21 cellular contexts compared by ENCODE assay signal in genomic region chr4:80195441-80196139, GRCh38. TPM values are rescaled to one million over a fixed set of nuclear protein-coding genes. Genes with fewer than 3 reads are reported as not detected.
DNase-seq lines count a peak whose midpoint lies in the region; ATAC-seq and TF ChIP-seq lines count a peak whose summit lies in the region.
"Had no signal": no experiment of that assay in that cellular context is flagged by ENCODE, and none has a peak within 500 bp of the region (broad histone marks: within the 10 kb centered on the region; RNA-seq: fewer than 3 reads in every experiment).

No MANE protein-coding gene starts in this region.

- H3K9ac ChIP-seq in SK-N-MC (ENCODE audit: insufficient read length) (no peak overlapping the region), neural progenitor cell (no peak overlapping the region)

- no peak overlapping the region; the same call in 2 of the 3 replicates for H3K4me3 Mint-ChIP-seq in GM23338
- peak overlapping the region; percentile 79 for H3K4me3 Mint-ChIP-seq in neural progenitor cell

- H3K36me3 ChIP-seq in GM23338 (ENCODE audit: insufficient read depth) (no peaks in the 10 kb centered on the region), SK-N-MC (ENCODE audit: insufficient read depth, low read length) (no peaks in the 10 kb centered on the region), neural progenitor cell (no peaks in the 10 kb centered on the region)
- H3K36me3 ChIP-seq in effector memory CD4-positive, alpha-beta T cell (ENCODE audit: control insufficient read depth, insufficient read depth, low read length), result no peaks in the 10 kb centered on the region
- H3K36me3 ChIP-seq: ascending aorta, BE2C, colonic mucosa, transverse colon had no signal

- peaks cover 29% of the 10 kb centered on the region for H3K4me1 ChIP-seq in GM23338 (ENCODE audit: insufficient read depth)
- H3K4me1 ChIP-seq in effector memory CD4-positive, alpha-beta T cell (ENCODE audit: control insufficient read depth, insufficient read depth, low read length, poor library complexity, severe bottlenecking), result peaks cover 11% of the 10 kb centered on the region
- peaks cover 28% of the 10 kb centered on the region for H3K4me1 ChIP-seq in neural progenitor cell
- H3K4me1 ChIP-seq: BE2C, colonic mucosa had no signal

- H4K20me1 ChIP-seq in GM23338 (replicated peaks; ENCODE audit: insufficient read depth), result peaks cover 72% of the 10 kb centered on the region
- peaks cover 91% of the 10 kb centered on the region for H4K20me1 ChIP-seq in neural progenitor cell (ENCODE audit: low read depth)

- H3K27ac ChIP-seq in GM23338 (ENCODE audit: low read depth) (no peak overlapping the region), SK-N-MC (no peak overlapping the region), neural progenitor cell (no peak overlapping the region)
- H3K27ac ChIP-seq in effector memory CD4-positive, alpha-beta T cell (ENCODE audit: insufficient read depth, low read length, poor library complexity, severe bottlenecking), result no peak overlapping the region
- H3K27ac ChIP-seq: ascending aorta, colonic mucosa, gastroesophageal sphincter, transverse colon had no signal

- H3K36me3 Mint-ChIP-seq in GM23338 (ENCODE audit: low read depth) (no peaks in the 10 kb centered on the region; the same call in 2 of the 3 replicates), neural progenitor cell (no peaks in the 10 kb centered on the region)

- H3K9me2 ChIP-seq in GM23338 (ENCODE audit: insufficient read depth), result no peaks in the 10 kb centered on the region

- H3K27me3 ChIP-seq in GM23338 (ENCODE audit: insufficient read depth) (peaks cover 100% of the 10 kb centered on the region), neural progenitor cell (peaks cover 100% of the 10 kb centered on the region)
- no peaks in the 10 kb centered on the region for H3K27me3 ChIP-seq in effector memory CD4-positive, alpha-beta T cell (replicated peaks; ENCODE audit: control insufficient read depth, insufficient read depth, low read length, poor library complexity, severe bottlenecking)
- H3K27me3 ChIP-seq: gastroesophageal sphincter had no signal

- H3K9me3 Mint-ChIP-seq in GM23338, result no peaks in the 10 kb centered on the region; the same call in 2 of the 3 replicates
- H3K9me3 Mint-ChIP-seq in neural progenitor cell, result peaks cover 2% of the 10 kb centered on the region
- H3K9me3 Mint-ChIP-seq: nephron had no signal

- H3K4me2 ChIP-seq in GM23338 (peak overlapping the region; percentile 78; the same call in 1 of the 2 replicates), neural progenitor cell (peak overlapping the region; percentile 77)

- H3K4me1 Mint-ChIP-seq in GM23338 (peaks cover 23% of the 10 kb centered on the region), neural progenitor cell (peaks cover 28% of the 10 kb centered on the region)

- H3K4me3 ChIP-seq in GM23338 (no peak overlapping the region), SK-N-MC (peak overlapping the region; percentile 77), neural progenitor cell (no peak overlapping the region)
- H3K4me3 ChIP-seq in effector memory CD4-positive, alpha-beta T cell (ENCODE audit: insufficient read depth, low read depth, low read length, poor library complexity, severe bottlenecking), result peak overlapping the region; percentile 27
- H3K4me3 ChIP-seq: ascending aorta, colonic mucosa, gastroesophageal sphincter, transverse colon had no signal

- ATAC-seq in GM23338, result no peak
- ATAC-seq in GM19324 (IDR thresholded peaks at IDR 0.05; ENCODE audit: low FRiP score, unreplicated experiment), result no peak
- ATAC-seq: gastroesophageal sphincter, HCT116 had no signal

- H3K27me3 Mint-ChIP-seq in GM23338 (ENCODE audit: insufficient read depth, low read depth, poor library complexity) (peaks cover 100% of the 10 kb centered on the region), neural progenitor cell (ENCODE audit: insufficient read depth, low read depth) (peaks cover 91% of the 10 kb centered on the region)

- DNase-seq in GM23338 (ENCODE audit: low spot score) (no peak), SK-N-MC (ENCODE audit: low read depth, low spot score) (no peak), neural progenitor cell (ENCODE audit: low spot score) (no peak), NCI-H1105 (lab: John Stamatoyannopoulos, UW) (no peak), NCI-H524 treated with DMSO at 0.1 percent for 48 hours (lab: John Stamatoyannopoulos, UW) (no peak), NCI-H1105 treated with DMSO at 0.1 percent for 48 hours (lab: John Stamatoyannopoulos, UW) (no peak)
- DNase-seq in effector memory CD4-positive, alpha-beta T cell, result no peak
- DNase-seq: activated CD4-positive, alpha-beta T cell treated with anti-CD3 and anti-CD28 coated beads for 4 hours; activated naive CD4-positive, alpha-beta T cell; BE2C; colonic mucosa; NCI-H2029 treated with DMSO at 0.1 percent for 48 hours; NCI-H510A; SIG-M5; T1000; transverse colon had no signal

- H3K27ac Mint-ChIP-seq in GM23338 (no peak overlapping the region), neural progenitor cell (no peak overlapping the region)
- H3K27ac Mint-ChIP-seq: nephron had no signal

- H3K79me2 ChIP-seq in GM23338 (replicated peaks; ENCODE audit: insufficient read depth) (no peaks in the 10 kb centered on the region), neural progenitor cell (ENCODE audit: low read depth) (no peaks in the 10 kb centered on the region)

- no peak for TF ChIP-seq CTCF in GM23338 (conservative IDR thresholded peaks at IDR 0.05; ENCODE audit: low read depth in 2 of 2)
- TF ChIP-seq CTCF in neural progenitor cell (IDR thresholded peaks at IDR 0.05), result no peak

- no peaks in the 10 kb centered on the region for H3K9me3 ChIP-seq in SK-N-MC (ENCODE audit: low read depth, low read length)
- no peaks in the 10 kb centered on the region for H3K9me3 ChIP-seq in effector memory CD4-positive, alpha-beta T cell (ENCODE audit: control insufficient read depth, low read length)
- no peaks in the 10 kb centered on the region for H3K9me3 ChIP-seq in neural progenitor cell (ENCODE audit: low read depth)
- H3K9me3 ChIP-seq: ascending aorta, BE2C, colonic mucosa, gastroesophageal sphincter, transverse colon had no signal

- H3F3A ChIP-seq in GM23338 (replicated peaks; ENCODE audit: low read depth) (peaks cover 19% of the 10 kb centered on the region; the same call in 1 of the 2 replicates), neural progenitor cell (ENCODE audit: low read depth) (peaks cover 28% of the 10 kb centered on the region)

- H2AFZ ChIP-seq in GM23338, result no peak overlapping the region
- H2AFZ ChIP-seq in neural progenitor cell (replicated peaks), result no peak overlapping the region

TF ChIP-seq in GM23338, 12 proteins besides CTCF, POLR2A, EP300 and RAD21 (continues in another document):
- no peak for TF ChIP-seq POLR2AphosphoS5 (IDR thresholded peaks at IDR 0.05; ENCODE audit: low read depth)

RNA-seq across cellular contexts. Expression of gene PRDM8, which starts 1.7 kb away (rescaled TPM):
- total RNA-seq in GM23338 (2014; rRNA removed; shearing (Covaris generic)), result not detected in 2 replicates
- polyA plus RNA-seq in GM23338 (2016; fragmentation: Nextera tagmentation; extraction: Ambion mirVana), result 0.16 TPM in 1 of 2 replicates, not detected in the other
- 0.03 TPM in 1 of 2 replicates, not detected in the other for total RNA-seq in neural progenitor cell (ENCODE audit: low replicate concordance)
- total RNA-seq: ascending aorta had no signal

Comparison
In these comparisons a context has a peak if more than half of its experiments do, and no peak if none do; other contexts are left out.
1. H3K4me3 ChIP-seq: peak in SK-N-MC (single experiment) and effector memory CD4-positive, alpha-beta T cell (single experiment); none in GM23338 (single experiment) and neural progenitor cell (single experiment).